Comparison of ENCODE assay signal across 25 cellular contexts in the genomic region with DNA sequence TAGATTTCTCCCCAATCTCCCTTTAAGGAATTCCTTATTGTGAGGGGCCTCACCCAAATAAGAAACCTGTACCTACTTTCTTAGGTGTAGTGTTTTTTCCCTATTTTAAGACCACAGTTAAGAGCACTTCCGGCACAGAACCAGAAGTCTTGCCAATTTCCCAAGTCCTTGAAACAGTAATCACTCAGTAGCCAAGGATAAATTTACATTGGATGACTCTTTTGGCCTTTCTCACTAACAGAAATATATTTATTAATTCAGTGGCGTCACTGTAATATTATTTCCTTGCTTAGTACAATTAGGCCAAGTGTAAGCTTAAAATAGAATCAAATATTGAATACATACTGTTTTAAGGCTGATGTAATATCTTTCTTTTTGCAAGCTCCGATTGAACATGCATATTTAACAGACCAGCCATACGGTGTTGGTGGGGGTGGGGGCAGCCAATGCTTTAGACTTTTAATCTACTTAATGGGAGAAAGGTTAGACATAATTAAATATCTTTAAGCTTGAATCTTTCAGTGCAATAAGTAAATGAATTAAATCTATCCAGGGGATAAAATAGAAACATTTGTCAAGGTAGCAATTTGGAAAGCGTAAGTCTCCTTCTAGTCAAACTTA.
"Had no signal": no experiment of that assay in that cellular context is flagged by ENCODE, and none has a peak within 500 bp of the region (broad histone marks: within the 10 kb centered on the region; RNA-seq: fewer than 3 reads in every experiment).

No MANE protein-coding gene starts in this region.

- H3K9me3 ChIP-seq: gastrocnemius medialis, mucosa of descending colon, prostate gland, sigmoid colon, thyroid gland, upper lobe of right lung had no signal

- H3K27me3 ChIP-seq: gastrocnemius medialis, sigmoid colon, thyroid gland, upper lobe of right lung had no signal

- H3K27ac Mint-ChIP-seq: activated naive CD8-positive, alpha-beta T cell; natural killer cell treated with Interleukin-12 subunit alpha and Interleukin-12 subunit beta and Interleukin-15 and Interleukin-18, amount 100 ng/mL, for 72 hours; stimulated activated memory B cell treated with anti-CD40 and anti-IgM and Interleukin-4, amounts not matched to agents 10 μg/mL and 1 μg/mL and 100 μg/mL, for 72 hours; stimulated activated naive CD8-positive, alpha-beta T cell treated with anti-CD3 and anti-CD28 coated beads, Interleukin-15, amount 100 ng/mL, for 72 hours had no signal

- DNase-seq: activated CD4-positive, alpha-beta T cell treated with anti-CD3 and anti-CD28 coated beads for 4 hours; activated CD4-positive, alpha-beta T cell treated with anti-CD3 and anti-CD28 coated beads, Interleukin-2, amount 50 U/mL, for 48 hours; activated CD8-positive, alpha-beta memory T cell treated with anti-CD3 and anti-CD28 coated beads for 24 hours; activated effector memory CD4-positive, alpha-beta T cell treated with Interleukin-2 at 50 U/mL for 16 hours; activated naive CD4-positive, alpha-beta T cell treated with Interleukin-2 at 50 U/mL for 16 hours; anterior cingulate cortex; effector CD8-positive, alpha-beta T cell; erythroblast; gastrocnemius medialis; glutamatergic neuron; left ventricle myocardium superior; mucosa of descending colon; retina; sigmoid colon; small intestine; stimulated activated CD4-positive, alpha-beta T cell treated with anti-CD3 and anti-CD28 coated beads, Interleukin-1b, Interleukin-23, amount 100 ng/mL, for 48 hours; stimulated activated CD4-positive, alpha-beta T cell treated with anti-CD3 and anti-CD28 coated beads, Interleukin-4, amount 100 ng/mL, for 4 hours; stimulated activated CD8-positive, alpha-beta memory T cell treated with anti-CD3 and anti-CD28 coated beads, Interleukin-4, amount 100 ng/mL, for 48 hours; stimulated activated naive CD8-positive, alpha-beta T cell treated with anti-CD3 and anti-CD28 coated beads, Interleukin-15, amount 100 ng/mL, for 72 hours; thyroid gland; upper lobe of right lung had no signal

- H3K4me3 ChIP-seq: gastrocnemius medialis, mucosa of descending colon, prostate gland, sigmoid colon, thyroid gland, upper lobe of right lung had no signal

- H3K36me3 ChIP-seq: gastrocnemius medialis, prostate gland, sigmoid colon, thyroid gland, upper lobe of right lung had no signal

- H3K4me1 ChIP-seq: prostate gland had no signal

- H3K4me3 Mint-ChIP-seq: activated naive CD8-positive, alpha-beta T cell; natural killer cell treated with Interleukin-12 subunit alpha and Interleukin-12 subunit beta and Interleukin-15 and Interleukin-18, amount 100 ng/mL, for 72 hours; stimulated activated memory B cell treated with anti-CD40 and anti-IgM and Interleukin-4, amounts not matched to agents 10 μg/mL and 1 μg/mL and 100 μg/mL, for 72 hours; stimulated activated naive CD8-positive, alpha-beta T cell treated with anti-CD3 and anti-CD28 coated beads, Interleukin-15, amount 100 ng/mL, for 72 hours had no signal

- H3K27ac ChIP-seq: prostate gland, sigmoid colon, thyroid gland, upper lobe of right lung had no signal

- H3K4me1 Mint-ChIP-seq: stimulated activated naive CD8-positive, alpha-beta T cell treated with anti-CD3 and anti-CD28 coated beads, Interleukin-15, amount 100 ng/mL, for 72 hours had no signal

- H3K27me3 Mint-ChIP-seq: activated naive CD8-positive, alpha-beta T cell; stimulated activated naive CD8-positive, alpha-beta T cell treated with anti-CD3 and anti-CD28 coated beads, Interleukin-15, amount 100 ng/mL, for 72 hours had no signal
